8 cellular contexts compared by ENCODE assay signal in genomic region chr2:3423492-3424170, GRCh38. TPM values are rescaled to one million over a fixed set of nuclear protein-coding genes. Genes with fewer than 3 reads are reported as not detected.
DNase-seq lines count a peak whose midpoint lies in the region; ATAC-seq and TF ChIP-seq lines count a peak whose summit lies in the region.

No MANE protein-coding gene starts in this region.

- H3K27me3 Mint-ChIP-seq in activated naive CD8-positive, alpha-beta T cell treated with anti-CD3 and anti-CD28 coated beads for 36 hours = no peaks in the 10 kb centered on the region

- WGBS in spleen, 5 donors = 65 to 70% (median 66%) methylated on average over 19 of the region's 19 CpGs

- H3K27ac Mint-ChIP-seq in activated naive CD8-positive, alpha-beta T cell treated with anti-CD3 and anti-CD28 coated beads for 36 hours = no peak overlapping the region

- H3K36me3 Mint-ChIP-seq in activated naive CD8-positive, alpha-beta T cell treated with anti-CD3 and anti-CD28 coated beads for 36 hours = peaks cover 9% of the 10 kb centered on the region

- H3K4me3 Mint-ChIP-seq in activated naive CD8-positive, alpha-beta T cell treated with anti-CD3 and anti-CD28 coated beads for 36 hours = no peak overlapping the region

- no peak overlapping the region for H3K27ac ChIP-seq in left ventricle myocardium inferior (replicated peaks)
- H3K27ac ChIP-seq in spleen = no peak overlapping the region

- H3K27me3 ChIP-seq in left ventricle myocardium inferior (ENCODE audit: low read depth) (no peaks in the 10 kb centered on the region), spleen (replicated peaks in 1 of 7) (no peaks in the 10 kb centered on the region)

- peak; percentile 19 for DNase-seq in NCI-H1436 (lab: John Stamatoyannopoulos, UW)
- DNase-seq in NCI-H1436 treated with DMSO at 0.1 percent for 48 hours (lab: John Stamatoyannopoulos, UW) = no peak
- DNase-seq in HuH-7.5 (ENCODE audit: low spot score) = peak; percentile 65
- peak; percentile 19 for DNase-seq in SW480 (ENCODE audit: low spot score)
- peak; percentile 70 for DNase-seq in activated naive CD8-positive, alpha-beta T cell treated with anti-CD3 and anti-CD28 coated beads for 36 hours
- peak; percentile 65 for DNase-seq in left ventricle myocardium inferior
- peak; percentile 91 for DNase-seq in spleen

- peaks cover 1% of the 10 kb centered on the region for H3K4me1 Mint-ChIP-seq in activated naive CD8-positive, alpha-beta T cell treated with anti-CD3 and anti-CD28 coated beads for 36 hours

- H3K9me3 ChIP-seq in left ventricle myocardium inferior (replicated peaks) (no peaks in the 10 kb centered on the region), spleen (no peaks in the 10 kb centered on the region)

- ATAC-seq in GM19395 (IDR thresholded peaks at IDR 0.05; ENCODE audit: unreplicated experiment) = no peak

- H3K9me3 Mint-ChIP-seq in activated naive CD8-positive, alpha-beta T cell treated with anti-CD3 and anti-CD28 coated beads for 36 hours = no peaks in the 10 kb centered on the region

- no peak for TF ChIP-seq POLR2A in spleen (IDR thresholded peaks at IDR 0.05)

- H3K4me1 ChIP-seq in left ventricle myocardium inferior (peaks cover 15% of the 10 kb centered on the region), spleen (peaks cover 0 to 5% (median 0%) of the 10 kb centered on the region in 6 donors)

- intact Hi-C loops in left ventricle myocardium inferior (cut with micrococcal nuclease) = no loop called here
- intact Hi-C loops in spleen (cut with DNase I; ENCODE audit: low total_unique reads) = loop anchor here (5.0 kb wide), 1 partner anchor 229 kb away; no protein-coding TSS in a partner anchor

- peak; percentile 98 for TF ChIP-seq CTCF in left ventricle myocardium inferior (IDR thresholded peaks at IDR 0.05; ENCODE audit: borderline replicate concordance)
- peak; percentile 86 to 99 (median 95) for TF ChIP-seq CTCF in spleen (IDR thresholded peaks at IDR 0.05 in 8 of 11, conservative IDR thresholded peaks at IDR 0.05 in 3 of 11)

- no peak overlapping the region for H3K4me3 ChIP-seq in left ventricle myocardium inferior
- no peak overlapping the region for H3K4me3 ChIP-seq in spleen

- H3K36me3 ChIP-seq in left ventricle myocardium inferior = peaks cover 53% of the 10 kb centered on the region
- H3K36me3 ChIP-seq in spleen = peaks cover 0 to 99% (median 60%) of the 10 kb centered on the region in 6 donors

RNA-seq across cellular contexts. Expression of gene TRAPPC12, which starts 44.1 kb away (rescaled TPM):
- 10 to 100 TPM; 58.7 to 64.6 TPM for total RNA-seq in activated naive CD8-positive, alpha-beta T cell treated with anti-CD3 and anti-CD28 coated beads for 36 hours
- total RNA-seq in left ventricle myocardium inferior (127 TPM), spleen (100 to 1,000 TPM in 3 of 7 donors, 10 to 100 TPM in 4; 70.2 to 132 (median 97.3) TPM)
- 100 to 1,000 TPM in 1 of 3 donors, 10 to 100 TPM in 2; 72.3 to 111 (median 76.7) TPM for polyA plus RNA-seq in spleen

RNA-seq across cellular contexts. Expression of gene EIPR1, which starts 46.0 kb away (rescaled TPM):
- total RNA-seq in activated naive CD8-positive, alpha-beta T cell treated with anti-CD3 and anti-CD28 coated beads for 36 hours = 10 to 100 TPM; 38.3 to 43.1 TPM
- total RNA-seq in left ventricle myocardium inferior (12.2 TPM), spleen (10 to 100 TPM; 16.1 to 60.1 (median 35.6) TPM)
- polyA plus RNA-seq in spleen = 10 to 100 TPM; 17.0 to 25.7 (median 23.4) TPM
